12 cellular contexts compared by ENCODE assay signal in genomic region chr14:49297102-49297501, GRCh38.
A peak's percentile ranks its signal among the peaks of the same experiment; 100 is the strongest.
DNase-seq lines count a peak whose midpoint lies in the region.
"Had no signal": no experiment of that assay in that cellular context is flagged by ENCODE, and none has a peak within 500 bp of the region (broad histone marks: within the 10 kb centered on the region; RNA-seq: fewer than 3 reads in every experiment).

No MANE protein-coding gene starts in this region.

- DNase-seq in NCI-H510A (lab: John Stamatoyannopoulos, UW) (peak; percentile 16), NCI-H510A treated with DMSO at 0.1 percent for 48 hours (lab: John Stamatoyannopoulos, UW) (no peak), NCI-H2029 treated with DMSO at 0.1 percent for 48 hours (lab: John Stamatoyannopoulos, UW) (peak; percentile 59), SHP77 treated with DMSO at 0.1 percent for 48 hours (lab: John Stamatoyannopoulos, UW) (peak; percentile 80), AG20443 (ENCODE audit: low spot score) (no peak), NCI-H526 treated with DMSO at 0.1 percent for 48 hours (lab: John Stamatoyannopoulos, UW) (no peak), dedifferentiated amniotic fluid mesenchymal stem cell (ENCODE audit: extremely low spot score) (no peak)
- DNase-seq: 8988T; CD4-positive, CD25-positive, alpha-beta regulatory T cell; DMS79; HCEC 1CT; HFFc6 had no signal

Comparison
In these comparisons a context has a peak if more than half of its experiments do, and no peak if none do; other contexts are left out.
1. DNase-seq: peak in NCI-H510A (single experiment), NCI-H2029 treated with DMSO at 0.1 percent for 48 hours (single experiment) and SHP77 treated with DMSO at 0.1 percent for 48 hours (single experiment); none in NCI-H510A treated with DMSO at 0.1 percent for 48 hours (single experiment), AG20443 (single experiment), NCI-H526 treated with DMSO at 0.1 percent for 48 hours (single experiment) and dedifferentiated amniotic fluid mesenchymal stem cell (single experiment).